27 cellular contexts compared by ENCODE assay signal in genomic region chr2:113253453-113253852, GRCh38. TPM values are rescaled to one million over a fixed set of nuclear protein-coding genes. Genes with fewer than 3 reads are reported as not detected.
DNase-seq lines count a peak whose midpoint lies in the region; ATAC-seq and TF ChIP-seq lines count a peak whose summit lies in the region.
"Had no signal": no experiment of that assay in that cellular context is flagged by ENCODE, and none has a peak within 500 bp of the region (broad histone marks: within the 10 kb centered on the region; RNA-seq: fewer than 3 reads in every experiment).

No MANE protein-coding gene starts in this region.

- peaks cover 37% of the 10 kb centered on the region for H3K36me3 Mint-ChIP-seq in activated CD8-positive, alpha-beta T cell treated with anti-CD3 and anti-CD28 coated beads, Interleukin-2, amount 10 ng/mL, durations not matched to agents 7 days and 5 days (ENCODE audit: low read depth)
- no peaks in the 10 kb centered on the region for H3K36me3 Mint-ChIP-seq in activated CD8-positive, alpha-beta T cell treated with anti-CD3 and anti-CD28 coated beads for 36 hours (ENCODE audit: low read depth)
- peaks cover 0 to 12% (median 0%) of the 10 kb centered on the region in 3 donors for H3K36me3 Mint-ChIP-seq in CD8-positive, alpha-beta memory T cell
- no peaks in the 10 kb centered on the region for H3K36me3 Mint-ChIP-seq in T-cell
- peaks cover 0 to 26% (median 0%) of the 10 kb centered on the region in 5 donors for H3K36me3 Mint-ChIP-seq in naive thymus-derived CD4-positive, alpha-beta T cell
- H3K36me3 Mint-ChIP-seq: brain had no signal

- H3K9me3 Mint-ChIP-seq in activated CD8-positive, alpha-beta T cell treated with anti-CD3 and anti-CD28 coated beads, Interleukin-2, amount 10 ng/mL, durations not matched to agents 7 days and 5 days (ENCODE audit: insufficient read depth), result peaks cover 8% of the 10 kb centered on the region
- no peaks in the 10 kb centered on the region for H3K9me3 Mint-ChIP-seq in activated CD8-positive, alpha-beta T cell treated with anti-CD3 and anti-CD28 coated beads for 36 hours
- no peaks in the 10 kb centered on the region for H3K9me3 Mint-ChIP-seq in CD8-positive, alpha-beta memory T cell
- H3K9me3 Mint-ChIP-seq in T-cell, result no peaks in the 10 kb centered on the region
- peaks cover 0 to 10% (median 0%) of the 10 kb centered on the region in 11 donors for H3K9me3 Mint-ChIP-seq in naive thymus-derived CD4-positive, alpha-beta T cell
- H3K9me3 Mint-ChIP-seq: nephron had no signal

- peak overlapping the region; percentile 89 for H3K27ac Mint-ChIP-seq in activated CD8-positive, alpha-beta T cell treated with anti-CD3 and anti-CD28 coated beads, Interleukin-2, amount 10 ng/mL, durations not matched to agents 7 days and 5 days
- H3K27ac Mint-ChIP-seq in activated CD8-positive, alpha-beta T cell treated with anti-CD3 and anti-CD28 coated beads for 36 hours, result no peak overlapping the region
- H3K27ac Mint-ChIP-seq in CD8-positive, alpha-beta memory T cell, result peak overlapping the region; percentile 57 to 95 (median 86)
- H3K27ac Mint-ChIP-seq in T-cell, result peak overlapping the region; percentile 91 to 93
- peak overlapping the region; percentile 70 to 95 (median 89) for H3K27ac Mint-ChIP-seq in naive thymus-derived CD4-positive, alpha-beta T cell
- H3K27ac Mint-ChIP-seq: brain had no signal

- H3K27me3 ChIP-seq in CD8-positive, alpha-beta memory T cell (ENCODE audit: insufficient read depth, low read length, poor library complexity, severe bottlenecking), result no peaks in the 10 kb centered on the region
- no peaks in the 10 kb centered on the region for H3K27me3 ChIP-seq in naive thymus-derived CD4-positive, alpha-beta T cell (ENCODE audit: control insufficient read depth in 2 of 2, insufficient read depth in 2 of 2, low read length in 2 of 2)
- H3K27me3 ChIP-seq: adrenal gland, pancreas, suprapubic skin, uterus had no signal

- POLR2A ChIA-PET in activated CD8-positive, alpha-beta T cell treated with anti-CD3 and anti-CD28 coated beads, Interleukin-2, amount 10 ng/mL, durations not matched to agents 7 days and 5 days (lab: Charles Lee), result no interaction called here
- POLR2A ChIA-PET in activated CD8-positive, alpha-beta T cell treated with anti-CD3 and anti-CD28 coated beads for 36 hours (lab: Charles Lee), result no interaction called here
- POLR2A ChIA-PET in CD8-positive, alpha-beta memory T cell (lab: Charles Lee), result interaction anchor here (0.8 kb wide), 1 partner anchor 18 kb away, joined by 3 read pairs; no protein-coding TSS in a partner anchor
- POLR2A ChIA-PET in T-cell (lab: Charles Lee) (no interaction called here), HEK293T (lab: Yijun Ruan, JAX) (no interaction called here)
- POLR2A ChIA-PET in naive thymus-derived CD4-positive, alpha-beta T cell (lab: Charles Lee), result interaction anchor here (0.6 to 0.8 kb wide), 2 partner anchors 18 to 20 kb away, joined by 3 read pairs; no protein-coding TSS in a partner anchor

- peaks cover 81% of the 10 kb centered on the region for H3K4me1 ChIP-seq in CD8-positive, alpha-beta memory T cell (ENCODE audit: insufficient read depth, low read length)
- peaks cover 47 to 77% of the 10 kb centered on the region in 2 donors for H3K4me1 ChIP-seq in naive thymus-derived CD4-positive, alpha-beta T cell (ENCODE audit: control insufficient read depth in 2 of 2, insufficient read depth in 2 of 2, low read length in 2 of 2)
- H3K4me1 ChIP-seq: uterus had no signal

- H3K27me3 Mint-ChIP-seq in activated CD8-positive, alpha-beta T cell treated with anti-CD3 and anti-CD28 coated beads, Interleukin-2, amount 10 ng/mL, durations not matched to agents 7 days and 5 days (ENCODE audit: low read depth), result no peaks in the 10 kb centered on the region
- H3K27me3 Mint-ChIP-seq in activated CD8-positive, alpha-beta T cell treated with anti-CD3 and anti-CD28 coated beads for 36 hours, result no peaks in the 10 kb centered on the region
- H3K27me3 Mint-ChIP-seq in CD8-positive, alpha-beta memory T cell, result peaks cover 0 to 4% of the 10 kb centered on the region in 2 donors
- no peaks in the 10 kb centered on the region for H3K27me3 Mint-ChIP-seq in T-cell
- H3K27me3 Mint-ChIP-seq in naive thymus-derived CD4-positive, alpha-beta T cell, result peaks cover 0 to 13% (median 0%) of the 10 kb centered on the region in 5 donors

- no peak overlapping the region for H3K4me3 Mint-ChIP-seq in activated CD8-positive, alpha-beta T cell treated with anti-CD3 and anti-CD28 coated beads, Interleukin-2, amount 10 ng/mL, durations not matched to agents 7 days and 5 days
- H3K4me3 Mint-ChIP-seq in activated CD8-positive, alpha-beta T cell treated with anti-CD3 and anti-CD28 coated beads for 36 hours, result no peak overlapping the region
- H3K4me3 Mint-ChIP-seq in CD8-positive, alpha-beta memory T cell, result peak overlapping the region in 4 of 7 donors; percentile 33 to 80 (median 62)
- H3K4me3 Mint-ChIP-seq in T-cell, result peak overlapping the region in 1 of 3 donors; percentile 79
- H3K4me3 Mint-ChIP-seq in naive thymus-derived CD4-positive, alpha-beta T cell, result peak overlapping the region; percentile 14 to 78 (median 66)
- H3K4me3 Mint-ChIP-seq: brain, nephron had no signal

- H3K4me3 ChIP-seq in CD8-positive, alpha-beta memory T cell (ENCODE audit: low read length), result no peak overlapping the region
- H3K4me3 ChIP-seq in naive thymus-derived CD4-positive, alpha-beta T cell (ENCODE audit: low read length), result no peak overlapping the region
- H3K4me3 ChIP-seq: adrenal gland, pancreas, smooth muscle cell, suprapubic skin, uterus had no signal

- intact Hi-C loops in activated CD8-positive, alpha-beta T cell treated with anti-CD3 and anti-CD28 coated beads for 36 hours (cut with micrococcal nuclease), result no loop called here
- intact Hi-C loops in naive thymus-derived CD4-positive, alpha-beta T cell (cut with micrococcal nuclease), result no loop called here

- ATAC-seq in activated CD8-positive, alpha-beta T cell treated with anti-CD3 and anti-CD28 coated beads, Interleukin-2, amount 10 ng/mL, durations not matched to agents 7 days and 5 days, result no peak
- ATAC-seq in activated CD8-positive, alpha-beta T cell treated with anti-CD3 and anti-CD28 coated beads for 36 hours, result no peak
- ATAC-seq in T-cell (replicated peaks in 1 of 4), result no peak
- no peak for ATAC-seq in naive thymus-derived CD4-positive, alpha-beta T cell
- ATAC-seq in GM18867 (IDR thresholded peaks at IDR 0.05; ENCODE audit: unreplicated experiment), result no peak
- ATAC-seq: activated CD4-positive, CD25-positive, alpha-beta regulatory T cell treated with anti-CD3 and anti-CD28 coated beads, Interleukin-2, amount 50 U/mL, for 24 hours; HCT116; pancreas; SK-N-SH treated with all-trans-retinoic acid at 6 μM for 48 hours had no signal

- no peak overlapping the region for H3K27ac ChIP-seq in CD8-positive, alpha-beta memory T cell (ENCODE audit: low read depth, low read length)
- H3K27ac ChIP-seq in naive thymus-derived CD4-positive, alpha-beta T cell (ENCODE audit: low read depth, low read length), result no peak overlapping the region
- H3K27ac ChIP-seq: adrenal gland, HL-60, pancreas, suprapubic skin, uterus had no signal

- H3K36me3 ChIP-seq in CD8-positive, alpha-beta memory T cell (ENCODE audit: insufficient read depth, low read length), result no peaks in the 10 kb centered on the region
- no peaks in the 10 kb centered on the region for H3K36me3 ChIP-seq in naive thymus-derived CD4-positive, alpha-beta T cell (ENCODE audit: control insufficient read depth in 2 of 3, insufficient read depth in 3 of 3, low read length in 3 of 3)
- H3K36me3 ChIP-seq: adrenal gland, pancreas, suprapubic skin, uterus had no signal

- CTCF ChIA-PET in activated CD8-positive, alpha-beta T cell treated with anti-CD3 and anti-CD28 coated beads, Interleukin-2, amount 10 ng/mL, durations not matched to agents 7 days and 5 days (lab: Charles Lee), result interaction anchor here (0.7 to 8.6 kb wide), 7 partner anchors 22 to 137 kb away, joined by 3 to 65 read pairs (median 5); no protein-coding TSS in a partner anchor
- CTCF ChIA-PET in activated CD8-positive, alpha-beta T cell treated with anti-CD3 and anti-CD28 coated beads for 36 hours (lab: Charles Lee), result interaction anchor here (1.4 to 2.8 kb wide), 3 partner anchors 19 to 137 kb away, joined by 4 to 12 read pairs (median 4); no protein-coding TSS in a partner anchor
- CTCF ChIA-PET in CD8-positive, alpha-beta memory T cell (lab: Charles Lee), result interaction anchor here (3.6 kb wide), 1 partner anchor 50 kb away, joined by 14 read pairs; no protein-coding TSS in a partner anchor
- CTCF ChIA-PET in T-cell (lab: Charles Lee), result interaction anchor here in 1 of 2 donors (0.8 kb wide), 1 partner anchor 15 kb away, joined by 3 read pairs; no protein-coding TSS in a partner anchor
- CTCF ChIA-PET in naive thymus-derived CD4-positive, alpha-beta T cell (lab: Charles Lee), result interaction anchor here (1.4 to 2.3 kb wide), 3 partner anchors 14 to 115 kb away, joined by 3 to 6 read pairs (median 6); no protein-coding TSS in a partner anchor
- CTCF ChIA-PET in HEK293T (lab: Yijun Ruan, JAX), result no interaction called here

- peaks cover 91% of the 10 kb centered on the region for H3K4me1 Mint-ChIP-seq in activated CD8-positive, alpha-beta T cell treated with anti-CD3 and anti-CD28 coated beads, Interleukin-2, amount 10 ng/mL, durations not matched to agents 7 days and 5 days (ENCODE audit: low read depth)
- H3K4me1 Mint-ChIP-seq in activated CD8-positive, alpha-beta T cell treated with anti-CD3 and anti-CD28 coated beads for 36 hours (ENCODE audit: low read depth), result peaks cover 70% of the 10 kb centered on the region
- H3K4me1 Mint-ChIP-seq in CD8-positive, alpha-beta memory T cell, result peaks cover 69 to 88% (median 71%) of the 10 kb centered on the region in 3 donors
- peaks cover 89 to 92% (median 90%) of the 10 kb centered on the region in 3 donors for H3K4me1 Mint-ChIP-seq in T-cell
- H3K4me1 Mint-ChIP-seq in naive thymus-derived CD4-positive, alpha-beta T cell, result peaks cover 60 to 95% (median 93%) of the 10 kb centered on the region in 7 donors

- no peaks in the 10 kb centered on the region for H3K9me3 ChIP-seq in CD8-positive, alpha-beta memory T cell (ENCODE audit: low read length)
- H3K9me3 ChIP-seq in naive thymus-derived CD4-positive, alpha-beta T cell (ENCODE audit: control insufficient read depth in 2 of 3, low read length in 3 of 3), result no peaks in the 10 kb centered on the region
- H3K9me3 ChIP-seq: adrenal gland, pancreas, suprapubic skin, uterus had no signal

- TF ChIP-seq CTCF in activated CD8-positive, alpha-beta T cell treated with anti-CD3 and anti-CD28 coated beads for 36 hours (IDR thresholded peaks at IDR 0.05), result no peak

- no peak for DNase-seq in activated CD8-positive, alpha-beta T cell treated with anti-CD3 and anti-CD28 coated beads, Interleukin-2, amount 10 ng/mL, durations not matched to agents 7 days and 5 days
- DNase-seq in activated CD8-positive, alpha-beta T cell treated with anti-CD3 and anti-CD28 coated beads for 36 hours, result no peak
- no peak for DNase-seq in CD8-positive, alpha-beta memory T cell
- DNase-seq in T-cell, result no peak
- no peak for DNase-seq in naive thymus-derived CD4-positive, alpha-beta T cell
- no peak for DNase-seq in HuH-7.5 (ENCODE audit: low spot score)
- DNase-seq in HEK293T (ENCODE audit: extremely low spot score), result no peak
- DNase-seq: ACHN; adrenal gland; Calu3; effector CD8-positive, alpha-beta T cell; foreskin melanocyte; mesenchymal stem cell; NCI-H1105 treated with DMSO at 0.1 percent for 48 hours; NCI-H2029 treated with DMSO at 0.1 percent for 48 hours; NCI-H345; pancreas; uterus had no signal

RNA-seq across cellular contexts. Expression of gene PAX8, which starts 25.3 kb away (rescaled TPM):
- total RNA-seq in activated CD8-positive, alpha-beta T cell treated with anti-CD3 and anti-CD28 coated beads, Interleukin-2, amount 10 ng/mL, durations not matched to agents 7 days and 5 days, result under 1 TPM; 0.21 to 0.55 TPM
- under 1 TPM; 0.43 to 0.63 TPM for total RNA-seq in activated CD8-positive, alpha-beta T cell treated with anti-CD3 and anti-CD28 coated beads for 36 hours
- 1 to 10 TPM; 2.3 TPM for total RNA-seq in CD8-positive, alpha-beta memory T cell
- 0.97 TPM for polyA plus RNA-seq in CD8-positive, alpha-beta memory T cell
- total RNA-seq in T-cell, result 1 to 10 TPM; 1.0 to 1.8 (median 1.3) TPM
- total RNA-seq in naive thymus-derived CD4-positive, alpha-beta T cell, result 1 to 10 TPM in 3 of 5 experiments, under 1 TPM in 2; 0.37 to 1.5 (median 1.2) TPM
- 1 to 10 TPM in 1 of 2 donors, under 1 TPM in 1; 0.09 to 1.4 TPM for polyA plus RNA-seq in naive thymus-derived CD4-positive, alpha-beta T cell
- total RNA-seq: smooth muscle cell had no signal
- polyA plus RNA-seq: smooth muscle cell had no signal

Comparison
In these comparisons a context has a peak if more than half of its experiments do, and no peak if none do; other contexts are left out.
1. H3K4me3 Mint-ChIP-seq: peak in CD8-positive, alpha-beta memory T cell (4 of 7) and naive thymus-derived CD4-positive, alpha-beta T cell (10 of 10); none in activated CD8-positive, alpha-beta T cell treated with anti-CD3 and anti-CD28 coated beads, Interleukin-2, amount 10 ng/mL, durations not matched to agents 7 days and 5 days (single experiment) and activated CD8-positive, alpha-beta T cell treated with anti-CD3 and anti-CD28 coated beads for 36 hours (single experiment).
2. POLR2A ChIA-PET loops: an anchor here in CD8-positive, alpha-beta memory T cell (0.8 kb wide) and naive thymus-derived CD4-positive, alpha-beta T cell (0.6 to 0.8 kb wide); none called in activated CD8-positive, alpha-beta T cell treated with anti-CD3 and anti-CD28 coated beads, Interleukin-2, amount 10 ng/mL, durations not matched to agents 7 days and 5 days, activated CD8-positive, alpha-beta T cell treated with anti-CD3 and anti-CD28 coated beads for 36 hours, T-cell and HEK293T.